21 cellular contexts compared by ENCODE assay signal in genomic region chr12:75852956-75853355, GRCh38.
DNase-seq lines count a peak whose midpoint lies in the region; ATAC-seq, FAIRE-seq and TF ChIP-seq lines count a peak whose summit lies in the region.
"Had no signal": no experiment of that assay in that cellular context is flagged by ENCODE, and none has a peak within 500 bp of the region (broad histone marks: within the 10 kb centered on the region; RNA-seq: fewer than 3 reads in every experiment).

No MANE protein-coding gene starts in this region.

- H3K4ac ChIP-seq in IMR-90 (ENCODE audit: low read depth, low read length): peak overlapping the region; percentile 68

- no CpG with 5 or more reads among the region's 2 CpGs for WGBS in IMR-90 (ENCODE audit: extremely low coverage in 2 of 2, insufficient read length in 1 of 2), 2 experiments
- WGBS in GM23248 (ENCODE audit: low coverage in 1 of 2, low lambda C conversion rate in 2 of 2, missing lambda C conversion rate in 2 of 2), 2 experiments: 65 to 70% methylated on average over 2 of the region's 2 CpGs

- H3K9ac ChIP-seq in IMR-90 (ENCODE audit: low read depth, low read length) (no peak overlapping the region), keratinocyte (ENCODE audit: control insufficient read depth, extremely low read depth, insufficient read depth, low read length) (peak overlapping the region; percentile 46), GM23248 (no peak overlapping the region)

- H4K8ac ChIP-seq in IMR-90 (ENCODE audit: low read depth in 2 of 2, low read length in 2 of 2): no peak overlapping the region; a peak in 1 of 4 replicates

- CTCF ChIA-PET in IMR-90 (lab: Yijun Ruan, JAX): no interaction called here

- H2BK20ac ChIP-seq in IMR-90 (ENCODE audit: low read depth, low read length): peak overlapping the region; percentile 78

- H3K27me3 Mint-ChIP-seq in activated T-helper 1 cell treated with anti-CD3 and anti-CD28 coated beads, Interleukin-12 subunit alpha, Interleukin-12 subunit beta, Interleukin-2, Interleukin-4 antibody, amounts not matched to agents 30 ng/mL and 10 ng/mL and 1 ng/mL, durations not matched to agents 14 hours and 24 hours and 36 hours (ENCODE audit: insufficient read depth): peaks cover 23% of the 10 kb centered on the region

- TF ChIP-seq POLR2A in IMR-90 (IDR thresholded peaks at IDR 0.05; ENCODE audit: low read depth, low read length): no peak

- no peaks in the 10 kb centered on the region for H3K9me3 Mint-ChIP-seq in activated T-helper 1 cell treated with anti-CD3 and anti-CD28 coated beads, Interleukin-12 subunit alpha, Interleukin-12 subunit beta, Interleukin-2, Interleukin-4 antibody, amounts not matched to agents 30 ng/mL and 10 ng/mL and 1 ng/mL, durations not matched to agents 14 hours and 24 hours and 36 hours
- H3K9me3 Mint-ChIP-seq: CD8-positive, alpha-beta memory T cell had no signal

- peaks cover 17% of the 10 kb centered on the region for H3K4me1 ChIP-seq in IMR-90 (ENCODE audit: control insufficient read depth, insufficient read depth, low read length)
- H3K4me1 ChIP-seq in RWPE2 (ENCODE audit: insufficient read depth, poor library complexity, severe bottlenecking): peaks cover 25% of the 10 kb centered on the region
- peaks cover 66% of the 10 kb centered on the region for H3K4me1 ChIP-seq in keratinocyte (ENCODE audit: control insufficient read depth, extremely low read depth, insufficient read depth, low read length)
- peaks cover 37% of the 10 kb centered on the region for H3K4me1 ChIP-seq in neuron (ENCODE audit: insufficient read depth, low read length)
- peaks cover 52% of the 10 kb centered on the region for H3K4me1 ChIP-seq in GM23248 (ENCODE audit: insufficient read depth)

- no peak overlapping the region for H3K56ac ChIP-seq in IMR-90 (ENCODE audit: extremely low read depth, insufficient read depth, low read length)

- no peak overlapping the region for H2AK9ac ChIP-seq in IMR-90 (replicated peaks; ENCODE audit: low read depth, low read length, poor library complexity)

- H3F3A ChIP-seq in GM23248 (ENCODE audit: insufficient read depth): peaks cover 34% of the 10 kb centered on the region

- H3K9me1 ChIP-seq in IMR-90 (ENCODE audit: insufficient read depth, low read length) (peaks cover 8% of the 10 kb centered on the region), keratinocyte (ENCODE audit: control insufficient read depth, extremely low read depth, insufficient read depth, low read length) (no peaks in the 10 kb centered on the region)

- H3K36me3 ChIP-seq in IMR-90 (ENCODE audit: control insufficient read depth, insufficient read depth, low read length): no peaks in the 10 kb centered on the region
- H3K36me3 ChIP-seq in RWPE2 (ENCODE audit: low read depth): no peaks in the 10 kb centered on the region
- H3K36me3 ChIP-seq in keratinocyte (ENCODE audit: control insufficient read depth in 2 of 2, extremely low read depth in 1 of 2, insufficient read depth in 2 of 2, low read length in 2 of 2): no peaks in the 10 kb centered on the region
- H3K36me3 ChIP-seq in neuron (ENCODE audit: insufficient read depth, low read length): no peaks in the 10 kb centered on the region
- H3K36me3 ChIP-seq in GM23248 (ENCODE audit: low read depth): no peaks in the 10 kb centered on the region

- TF ChIP-seq RAD21 in IMR-90 (IDR thresholded peaks at IDR 0.05; ENCODE audit: low read length): no peak

- no peaks in the 10 kb centered on the region for H4K20me1 ChIP-seq in IMR-90 (ENCODE audit: insufficient read depth, low read length)
- no peaks in the 10 kb centered on the region for H4K20me1 ChIP-seq in keratinocyte (ENCODE audit: control insufficient read depth, extremely low read depth, insufficient read depth, low read length)
- no peaks in the 10 kb centered on the region for H4K20me1 ChIP-seq in GM23248 (ENCODE audit: insufficient read depth)

- no peak overlapping the region for H3K4me2 ChIP-seq in IMR-90 (ENCODE audit: low read depth, low read length)
- H3K4me2 ChIP-seq in keratinocyte (ENCODE audit: control insufficient read depth, extremely low read depth, insufficient read depth, low read depth, low read length): peak overlapping the region; percentile 73
- no peak overlapping the region for H3K4me2 ChIP-seq in GM23248 (ENCODE audit: unreplicated experiment)

- no peaks in the 10 kb centered on the region for H3K36me3 Mint-ChIP-seq in activated T-helper 1 cell treated with anti-CD3 and anti-CD28 coated beads, Interleukin-12 subunit alpha, Interleukin-12 subunit beta, Interleukin-2, Interleukin-4 antibody, amounts not matched to agents 30 ng/mL and 10 ng/mL and 1 ng/mL, durations not matched to agents 14 hours and 24 hours and 36 hours (ENCODE audit: low read depth)
- H3K36me3 Mint-ChIP-seq: CD14-positive monocyte; CD8-positive, alpha-beta memory T cell had no signal

- intact Hi-C loops in IMR-90 (cut with micrococcal nuclease): no loop called here
- intact Hi-C loops in activated T-helper 1 cell treated with anti-CD3 and anti-CD28 coated beads, Interleukin-12 subunit alpha, Interleukin-12 subunit beta, Interleukin-2, Interleukin-4 antibody, amounts not matched to agents 30 ng/mL and 10 ng/mL and 1 ng/mL, durations not matched to agents 14 hours and 24 hours and 36 hours (cut with micrococcal nuclease): no loop called here

- no peak for FAIRE-seq in keratinocyte (lab: Jason Lieb, UNC)
- FAIRE-seq: GM12892, HepG2, K562 had no signal

- H3K79me1 ChIP-seq in IMR-90 (ENCODE audit: low read depth in 1 of 2, low read length in 2 of 2): no peaks in the 10 kb centered on the region

- no peak overlapping the region for H3K27ac Mint-ChIP-seq in activated T-helper 1 cell treated with anti-CD3 and anti-CD28 coated beads, Interleukin-12 subunit alpha, Interleukin-12 subunit beta, Interleukin-2, Interleukin-4 antibody, amounts not matched to agents 30 ng/mL and 10 ng/mL and 1 ng/mL, durations not matched to agents 14 hours and 24 hours and 36 hours
- H3K27ac Mint-ChIP-seq: CD14-positive monocyte; CD8-positive, alpha-beta memory T cell had no signal

- H3K4me3 Mint-ChIP-seq in activated T-helper 1 cell treated with anti-CD3 and anti-CD28 coated beads, Interleukin-12 subunit alpha, Interleukin-12 subunit beta, Interleukin-2, Interleukin-4 antibody, amounts not matched to agents 30 ng/mL and 10 ng/mL and 1 ng/mL, durations not matched to agents 14 hours and 24 hours and 36 hours: no peak overlapping the region
- H3K4me3 Mint-ChIP-seq: CD14-positive monocyte; CD8-positive, alpha-beta memory T cell had no signal

- no peak overlapping the region for H3K4me3 ChIP-seq in IMR-90 (ENCODE audit: insufficient read depth, low read depth, low read length)
- no peak overlapping the region for H3K4me3 ChIP-seq in RWPE2 (ENCODE audit: severe bottlenecking)
- H3K4me3 ChIP-seq in keratinocyte (ENCODE audit: control insufficient read depth in 2 of 3, extremely low read depth in 1 of 3, insufficient read depth in 2 of 3, low read depth in 1 of 3, low read length in 3 of 3): no peak overlapping the region
- no peak overlapping the region for H3K4me3 ChIP-seq in neuron (ENCODE audit: low read length)
- no peak overlapping the region for H3K4me3 ChIP-seq in GM23248
- H3K4me3 ChIP-seq: K562 had no signal

- no peaks in the 10 kb centered on the region for H3K9me3 ChIP-seq in IMR-90 (ENCODE audit: control insufficient read depth, insufficient read depth, low read length)
- no peaks in the 10 kb centered on the region for H3K9me3 ChIP-seq in RWPE2 (ENCODE audit: severe bottlenecking)
- no peaks in the 10 kb centered on the region for H3K9me3 ChIP-seq in keratinocyte (ENCODE audit: control insufficient read depth, low read depth, low read length)
- no peaks in the 10 kb centered on the region for H3K9me3 ChIP-seq in neuron (ENCODE audit: low read length)
- H3K9me3 ChIP-seq in GM23248 (ENCODE audit: low read depth): no peaks in the 10 kb centered on the region

- no TSS peak for BruUV-seq in IMR-90 (replicated peaks; lab: Mats Ljungman, UMichigan)

- H3K27ac ChIP-seq in IMR-90 (ENCODE audit: insufficient read depth, low read length): no peak overlapping the region
- peak overlapping the region; percentile 75 for H3K27ac ChIP-seq in RWPE2 (ENCODE audit: poor library complexity, severe bottlenecking)
- peak overlapping the region; percentile 90 for H3K27ac ChIP-seq in keratinocyte (ENCODE audit: control insufficient read depth, insufficient read depth, low read length)
- H3K27ac ChIP-seq in GM23248: no peak overlapping the region
- H3K27ac ChIP-seq: RWPE1 had no signal

- peaks cover 9% of the 10 kb centered on the region for H3K4me1 Mint-ChIP-seq in activated T-helper 1 cell treated with anti-CD3 and anti-CD28 coated beads, Interleukin-12 subunit alpha, Interleukin-12 subunit beta, Interleukin-2, Interleukin-4 antibody, amounts not matched to agents 30 ng/mL and 10 ng/mL and 1 ng/mL, durations not matched to agents 14 hours and 24 hours and 36 hours (ENCODE audit: low read depth)
- H3K4me1 Mint-ChIP-seq: CD14-positive monocyte had no signal

- H2BK5ac ChIP-seq in IMR-90 (ENCODE audit: low read depth, low read length, poor library complexity, severe bottlenecking): no peak overlapping the region

- H3K14ac ChIP-seq in IMR-90 (replicated peaks; ENCODE audit: low read depth, low read length): no peak overlapping the region; the same call in 1 of the 2 replicates

- DNase-seq in IMR-90 (no peak), RWPE2 (ENCODE audit: low spot score) (no peak), keratinocyte (ENCODE audit: low read depth, low spot score) (no peak), COLO829 (ENCODE audit: low spot score) (no peak), NCI-H187 treated with DMSO at 0.1 percent for 48 hours (lab: John Stamatoyannopoulos, UW) (no peak), GM23248 (no peak)
- no peak for DNase-seq in activated T-helper 1 cell treated with anti-CD3 and anti-CD28 coated beads, Interleukin-12 subunit alpha, Interleukin-12 subunit beta, Interleukin-2, Interleukin-4 antibody, amounts not matched to agents 30 ng/mL and 10 ng/mL and 1 ng/mL, durations not matched to agents 14 hours and 24 hours and 36 hours (ENCODE audit: low spot score)
- DNase-seq: Calu3; CD8-positive, alpha-beta memory T cell; DMS79 treated with DMSO at 0.1 percent for 48 hours; H7; MM.1S; NCI-H526; NK-92 treated with Interleukin-12 subunit alpha and Interleukin-12 subunit beta, amount 100 ng/mL, for 24 hours; SHP77 treated with DMSO at 0.1 percent for 48 hours had no signal

- no peak for TF ChIP-seq CTCF in IMR-90 (conservative IDR thresholded peaks at IDR 0.05; ENCODE audit: low read depth, low read length)
- no peak for TF ChIP-seq CTCF in RWPE2 (IDR thresholded peaks at IDR 0.05; ENCODE audit: poor library complexity, severe bottlenecking)
- no peak for TF ChIP-seq CTCF in keratinocyte (optimal IDR thresholded peaks at IDR 0.05 in 1 of 3, IDR thresholded peaks at IDR 0.05 in 1 of 3, conservative IDR thresholded peaks at IDR 0.05 in 1 of 3; ENCODE audit: extremely low read depth in 1 of 3, insufficient read depth in 2 of 3, low read length in 3 of 3)

- H2AFZ ChIP-seq in IMR-90 (replicated peaks; ENCODE audit: low read length, poor library complexity) (no peak overlapping the region), keratinocyte (ENCODE audit: control insufficient read depth, low read length) (no peak overlapping the region), neuron (ENCODE audit: low read depth, low read length) (peak overlapping the region; percentile 14), GM23248 (no peak overlapping the region)

- ATAC-seq in IMR-90 (ENCODE audit: low read depth): no peak
- no peak for ATAC-seq in RWPE2 (ENCODE audit: low read depth)
- ATAC-seq: HepG2, K562 had no signal

- H2BK120ac ChIP-seq in IMR-90 (ENCODE audit: low read depth, low read length): no peak overlapping the region

- H3K27me3 ChIP-seq in IMR-90 (ENCODE audit: control insufficient read depth, insufficient read depth, low read length) (no peaks in the 10 kb centered on the region), RWPE2 (ENCODE audit: insufficient read depth, poor library complexity, severe bottlenecking) (no peaks in the 10 kb centered on the region), keratinocyte (ENCODE audit: control insufficient read depth, extremely low read depth, insufficient read depth, low read length) (no peaks in the 10 kb centered on the region), neuron (ENCODE audit: insufficient read depth, low read length) (no peaks in the 10 kb centered on the region), GM23248 (replicated peaks; ENCODE audit: insufficient read depth) (no peaks in the 10 kb centered on the region)

- POLR2A ChIA-PET in IMR-90 (lab: Charles Lee; ENCODE audit: unreplicated experiment): no interaction called here

- H3K18ac ChIP-seq in IMR-90 (ENCODE audit: low read depth, low read length): no peak overlapping the region

- no peaks in the 10 kb centered on the region for H3K9me2 ChIP-seq in GM23248 (ENCODE audit: insufficient read depth)

- dilution Hi-C loops in IMR-90 (cut with HindIII; ENCODE audit: low sequenced_read_pairs, unreplicated experiment) (no loop called here), keratinocyte (cut with MboI; ENCODE audit: extremely low pct_ligation_motif_present, low sequenced_read_pairs) (no loop called here)

- H4K91ac ChIP-seq in IMR-90 (ENCODE audit: insufficient read depth, low read depth, low read length): no peak overlapping the region

- no peaks in the 10 kb centered on the region for H3K79me2 ChIP-seq in keratinocyte (ENCODE audit: control insufficient read depth, insufficient read depth, low read length)
- no peaks in the 10 kb centered on the region for H3K79me2 ChIP-seq in GM23248 (ENCODE audit: insufficient read depth)

- H4K5ac ChIP-seq in IMR-90 (ENCODE audit: low read depth, low read length): peak overlapping the region; percentile 66; the same call in 1 of the 2 replicates

- peak overlapping the region; percentile 54; the same call in 1 of the 2 replicates for H3K23ac ChIP-seq in IMR-90 (ENCODE audit: low read depth, low read length)

- in situ Hi-C loops in IMR-90 (cut with MboI; ENCODE audit: low sequenced_read_pairs) (no loop called here), GM23248 (cut with MboI) (no loop called here)

- H2AK5ac ChIP-seq in IMR-90 (ENCODE audit: low read depth, low read length): no peak overlapping the region

- H2BK15ac ChIP-seq in IMR-90 (ENCODE audit: low read depth, low read length): 0 out of 3 replicates have a peak overlapping the region, but pooled peaks have one; percentile 20

Comparison
In these comparisons a context has a peak if more than half of its experiments do, and no peak if none do; other contexts are left out.
1. H3K27ac ChIP-seq: peak in RWPE2 (single experiment) and keratinocyte (single experiment); none in IMR-90 (single experiment) and GM23248 (single experiment).